8 cellular contexts compared by ENCODE assay signal in the genomic region with DNA sequence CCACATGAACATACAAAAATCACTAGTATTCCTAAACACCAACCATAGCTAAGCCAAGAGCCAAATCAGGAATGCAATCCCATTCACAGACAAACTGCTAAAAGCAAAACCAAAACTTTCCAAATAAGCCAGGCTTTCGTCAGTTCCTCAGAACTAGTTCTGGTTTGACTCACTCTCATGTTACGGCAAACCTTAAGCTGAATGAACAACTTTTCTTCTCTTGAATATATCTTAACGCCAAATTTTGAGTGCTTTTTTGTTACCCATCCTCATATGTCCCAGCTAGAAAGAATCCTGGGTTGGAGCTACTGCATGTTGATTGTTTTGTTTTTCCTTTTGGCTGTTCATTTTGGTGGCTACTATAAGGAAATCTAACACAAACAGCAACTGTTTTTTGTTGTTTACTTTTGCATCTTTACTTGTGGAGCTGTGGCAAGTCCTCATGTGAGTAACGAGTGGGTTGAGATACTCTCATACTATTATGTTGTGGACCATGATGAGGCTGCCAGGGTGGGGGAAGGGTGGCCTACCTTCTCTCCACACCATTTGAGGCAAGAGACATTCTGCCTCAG. TPM values are rescaled to one million over a fixed set of nuclear protein-coding genes. Genes with fewer than 3 reads are reported as not detected.
DNase-seq lines count a peak whose midpoint lies in the region; ATAC-seq, FAIRE-seq and TF ChIP-seq lines count a peak whose summit lies in the region.

PDCD1LG2 (plus strand) TSS at position 172 of the 572 bp plus-strand sequence. CDS start 12,016 bp downstream, outside the sequence.

- ATAC-seq in GM21360 (IDR thresholded peaks at IDR 0.05; ENCODE audit: unreplicated experiment) (peak; percentile 70), HG03565 (IDR thresholded peaks at IDR 0.05; ENCODE audit: unreplicated experiment) (peak; percentile 60)
- ATAC-seq in activated naive CD8-positive, alpha-beta T cell treated with anti-CD3 and anti-CD28 coated beads, Interleukin-2, amount 50 U/mL, for 24 hours: peak; percentile 86
- ATAC-seq in stimulated activated naive B cell treated with anti-CD40 and anti-IgM and Interleukin-4, amounts not matched to agents 10 μg/mL and 1 μg/mL and 100 μg/mL, for 72 hours (replicated peaks): peak; percentile 91

- H3K4me1 Mint-ChIP-seq in activated naive CD8-positive, alpha-beta T cell treated with anti-CD3 and anti-CD28 coated beads, Interleukin-2, amount 50 U/mL, for 24 hours: peaks cover 50% of the 10 kb centered on the region
- H3K4me1 Mint-ChIP-seq in stimulated activated naive B cell treated with anti-CD40 and anti-IgM and Interleukin-4, amounts not matched to agents 10 μg/mL and 1 μg/mL and 100 μg/mL, for 72 hours: peaks cover 41 to 49% of the 10 kb centered on the region in 2 donors

- intact Hi-C loops in kidney (cut with DNase I): no loop called here

- FAIRE-seq in kidney (lab: Jason Lieb, UNC): no peak

- H3K27me3 Mint-ChIP-seq in activated naive CD8-positive, alpha-beta T cell treated with anti-CD3 and anti-CD28 coated beads, Interleukin-2, amount 50 U/mL, for 24 hours: peaks cover 2% of the 10 kb centered on the region
- peaks cover 0 to 12% of the 10 kb centered on the region in 2 donors for H3K27me3 Mint-ChIP-seq in stimulated activated naive B cell treated with anti-CD40 and anti-IgM and Interleukin-4, amounts not matched to agents 10 μg/mL and 1 μg/mL and 100 μg/mL, for 72 hours

- no peaks in the 10 kb centered on the region for H3K36me3 ChIP-seq in kidney (ENCODE audit: control insufficient read depth in 1 of 2, insufficient read depth in 2 of 2, low read length in 2 of 2)

- DNase-seq in Daoy (ENCODE audit: low read depth) (peak; percentile 78), kidney (no peak), HuH-7 (ENCODE audit: low spot score) (no peak), cerebellar cortex (ENCODE audit: low spot score) (no peak)
- peak; percentile 50 for DNase-seq in activated naive CD8-positive, alpha-beta T cell treated with anti-CD3 and anti-CD28 coated beads, Interleukin-2, amount 50 U/mL, for 24 hours
- no peak for DNase-seq in stimulated activated naive B cell treated with anti-CD40 and anti-IgM and Interleukin-4, amounts not matched to agents 10 μg/mL and 1 μg/mL and 100 μg/mL, for 72 hours

- H3K36me3 Mint-ChIP-seq in activated naive CD8-positive, alpha-beta T cell treated with anti-CD3 and anti-CD28 coated beads, Interleukin-2, amount 50 U/mL, for 24 hours (ENCODE audit: low read depth): no peaks in the 10 kb centered on the region
- peaks cover 0 to 10% of the 10 kb centered on the region in 2 donors for H3K36me3 Mint-ChIP-seq in stimulated activated naive B cell treated with anti-CD40 and anti-IgM and Interleukin-4, amounts not matched to agents 10 μg/mL and 1 μg/mL and 100 μg/mL, for 72 hours

- H3K9me3 Mint-ChIP-seq in activated naive CD8-positive, alpha-beta T cell treated with anti-CD3 and anti-CD28 coated beads, Interleukin-2, amount 50 U/mL, for 24 hours: no peaks in the 10 kb centered on the region
- H3K9me3 Mint-ChIP-seq in stimulated activated naive B cell treated with anti-CD40 and anti-IgM and Interleukin-4, amounts not matched to agents 10 μg/mL and 1 μg/mL and 100 μg/mL, for 72 hours: peaks cover 4% of the 10 kb centered on the region in 2 donors

- no peak within 1 kb of the TSS for H3K9ac ChIP-seq in kidney (ENCODE audit: low read length in 2 of 2)

- no peaks in the 10 kb centered on the region for H3K4me1 ChIP-seq in kidney (ENCODE audit: control insufficient read depth in 1 of 2, insufficient read depth in 1 of 2, low read depth in 1 of 2, low read length in 2 of 2)

- peak within 1 kb of the TSS; percentile 84 for H3K27ac Mint-ChIP-seq in activated naive CD8-positive, alpha-beta T cell treated with anti-CD3 and anti-CD28 coated beads, Interleukin-2, amount 50 U/mL, for 24 hours
- peak within 1 kb of the TSS; percentile 93 for H3K27ac Mint-ChIP-seq in stimulated activated naive B cell treated with anti-CD40 and anti-IgM and Interleukin-4, amounts not matched to agents 10 μg/mL and 1 μg/mL and 100 μg/mL, for 72 hours

- TF ChIP-seq CTCF in kidney (IDR thresholded peaks at IDR 0.05; ENCODE audit: borderline replicate concordance, extremely low read depth, insufficient read depth): no peak

- peak within 1 kb of the TSS; percentile 17 to 28 for H3K4me3 ChIP-seq in kidney (ENCODE audit: low read length in 2 of 2)

- H3K4me3 Mint-ChIP-seq in activated naive CD8-positive, alpha-beta T cell treated with anti-CD3 and anti-CD28 coated beads, Interleukin-2, amount 50 U/mL, for 24 hours: peak within 1 kb of the TSS; percentile 73
- H3K4me3 Mint-ChIP-seq in stimulated activated naive B cell treated with anti-CD40 and anti-IgM and Interleukin-4, amounts not matched to agents 10 μg/mL and 1 μg/mL and 100 μg/mL, for 72 hours: peak within 1 kb of the TSS; percentile 79 to 82

- peak within 1 kb of the TSS in 1 of 2 donors; percentile 56 for H3K27ac ChIP-seq in kidney (ENCODE audit: low read depth in 2 of 2, low read length in 2 of 2)

- H3K9me3 ChIP-seq in kidney (ENCODE audit: control insufficient read depth in 1 of 2, low read length in 2 of 2): no peaks in the 10 kb centered on the region

RNA-seq across cellular contexts. Expression of gene PDCD1LG2, which starts in this region (rescaled TPM):
- total RNA-seq in Daoy (2014; rRNA removed; shearing (Covaris generic)): 6.9 and 11.5 TPM in 2 replicates
- total RNA-seq in kidney: 2.4 TPM
- 1.5 TPM for polyA plus RNA-seq in kidney (ENCODE audit: insufficient read depth, low read depth, low replicate concordance)

Comparison
In these comparisons a context has a peak if more than half of its experiments do, and no peak if none do; other contexts are left out.
1. DNase-seq: peak in Daoy (single experiment) and activated naive CD8-positive, alpha-beta T cell treated with anti-CD3 and anti-CD28 coated beads, Interleukin-2, amount 50 U/mL, for 24 hours (single experiment); none in kidney (single experiment), stimulated activated naive B cell treated with anti-CD40 and anti-IgM and Interleukin-4, amounts not matched to agents 10 μg/mL and 1 μg/mL and 100 μg/mL, for 72 hours (single experiment), HuH-7 (single experiment) and cerebellar cortex (single experiment).
2. Peak in every context shown above with its lines, with median percentiles within 50 percentile points of each other: ATAC-seq.